Comparison of ENCODE assay signal across 1 cellular context in genomic region chr6:33172307-33173227, GRCh38.
A peak's percentile ranks its signal among the peaks of the same experiment; 100 is the strongest.
TF ChIP-seq lines count a peak whose summit lies in the region.

No MANE protein-coding gene starts in this region.

TF ChIP-seq in HepG2, 621 proteins besides CTCF, POLR2A, EP300 and RAD21 (continues in another document):
- TF ChIP-seq ZBTB20 (CRISPR knock-in tag; IDR thresholded peaks at IDR 0.05; ENCODE audit: borderline replicate concordance, low read depth) (no peak), TEAD3 (CRISPR knock-in tag; optimal IDR thresholded peaks at IDR 0.05; ENCODE audit: borderline replicate concordance) (peak; percentile 74), ETV6 (CRISPR knock-in tag; conservative IDR thresholded peaks at IDR 0.05) (no peak), ZNF704 (CRISPR knock-in tag; IDR thresholded peaks at IDR 0.05; ENCODE audit: borderline replicate concordance) (no peak), SNAPC5 (CRISPR knock-in tag; IDR thresholded peaks at IDR 0.05; ENCODE audit: borderline replicate concordance) (no peak), TMF1 (CRISPR knock-in tag; IDR thresholded peaks at IDR 0.05; ENCODE audit: low read depth) (peak; percentile 66; the same call in 1 of the 2 replicates), SPEN (CRISPR knock-in tag; IDR thresholded peaks at IDR 0.05; ENCODE audit: low read depth) (0 out of 2 replicates have a peak, but pooled peaks have one; percentile 30), ZNF782 (CRISPR knock-in tag; IDR thresholded peaks at IDR 0.05; ENCODE audit: borderline replicate concordance) (no peak), NFAT5 (CRISPR knock-in tag; IDR thresholded peaks at IDR 0.05) (no peak), ZNF547 (CRISPR knock-in tag; IDR thresholded peaks at IDR 0.05) (no peak), ZBTB3 (CRISPR knock-in tag; IDR thresholded peaks at IDR 0.05; ENCODE audit: borderline replicate concordance, low read depth) (no peak), ZNF501 (CRISPR knock-in tag; IDR thresholded peaks at IDR 0.05) (peak; percentile 75; the same call in 1 of the 2 replicates), ZNF7 (CRISPR knock-in tag; IDR thresholded peaks at IDR 0.05) (no peak), ZNF318 (CRISPR knock-in tag; IDR thresholded peaks at IDR 0.05) (no peak), TOPORS (CRISPR knock-in tag; IDR thresholded peaks at IDR 0.05) (no peak), RXRB (CRISPR knock-in tag; IDR thresholded peaks at IDR 0.05; ENCODE audit: borderline replicate concordance) (no peak), RORA (CRISPR knock-in tag; IDR thresholded peaks at IDR 0.05) (no peak), ZBTB38 (CRISPR knock-in tag; IDR thresholded peaks at IDR 0.05) (no peak), E2F2 (CRISPR knock-in tag; IDR thresholded peaks at IDR 0.05; ENCODE audit: borderline replicate concordance) (no peak), ZBTB40 (IDR thresholded peaks at IDR 0.05) (no peak), ZBTB40 (CRISPR knock-in tag; IDR thresholded peaks at IDR 0.05) (no peak), TARDBP (CRISPR knock-in tag; IDR thresholded peaks at IDR 0.05) (0 out of 2 replicates have a peak, but pooled peaks have one; percentile 25), MEIS2 (CRISPR knock-in tag; IDR thresholded peaks at IDR 0.05) (no peak), HMGXB4 (CRISPR knock-in tag; IDR thresholded peaks at IDR 0.05; ENCODE audit: borderline replicate concordance in 1 of 2, low read depth in 1 of 2) (peak in 1 of 2 experiments; percentile 37; a peak in 1 of 4 replicates), TCF12 (IDR thresholded peaks at IDR 0.05) (no peak), TCF12 (CRISPR knock-in tag; IDR thresholded peaks at IDR 0.05) (no peak)
